In the genomic region with DNA sequence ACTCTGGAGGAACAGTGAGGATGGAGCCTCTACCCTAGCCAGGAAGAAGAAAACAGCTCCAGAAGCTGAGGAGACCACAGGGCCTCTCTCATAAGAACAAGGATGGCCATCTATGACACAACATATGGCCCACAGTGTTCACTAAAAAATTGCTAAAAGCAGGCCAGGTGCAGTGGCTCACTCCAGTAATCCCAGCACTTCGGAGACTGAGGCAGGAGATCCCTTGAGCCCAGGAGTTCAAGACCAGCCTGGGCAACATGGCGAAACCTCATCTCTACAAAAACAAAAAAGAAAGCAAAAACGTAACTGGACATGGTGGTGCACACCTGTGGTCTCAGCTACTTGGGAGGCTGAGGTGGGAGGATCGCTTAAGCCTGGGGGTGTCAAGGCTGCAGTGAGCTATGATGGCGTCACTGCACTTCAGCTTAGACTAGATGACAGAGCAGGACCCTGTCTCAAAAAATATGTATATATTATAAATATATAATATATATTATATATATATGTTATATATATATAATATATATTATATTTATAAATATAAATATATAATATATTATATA, we compare ENCODE assay signal across 24 cellular contexts.
DNase-seq lines count a peak whose midpoint lies in the region; ATAC-seq and TF ChIP-seq lines count a peak whose summit lies in the region.
"Had no signal": no experiment of that assay in that cellular context is flagged by ENCODE, and none has a peak within 500 bp of the region (broad histone marks: within the 10 kb centered on the region; RNA-seq: fewer than 3 reads in every experiment).

No MANE protein-coding gene starts in this region.

- no peak overlapping the region for H3K27ac Mint-ChIP-seq in activated CD4-positive, alpha-beta T cell treated with anti-CD3 and anti-CD28 coated beads for 36 hours
- H3K27ac Mint-ChIP-seq: T-helper 2 cell treated with Interferon-gamma antibody and Interleukin-4, amounts not matched to agents 5 μg/mL and 100 μg/mL, for 36 hours had no signal

- peak overlapping the region in 4 of 11 experiments; percentile 14 to 54 (median 35); a peak in 6 of 22 replicates for H3K9ac ChIP-seq in BLaER1 treated with 17β-estradiol and CSF1 and Interleukin-3, amounts not matched to agents 10 nM and 100 nM

- intact Hi-C loops in activated CD4-positive, alpha-beta T cell treated with anti-CD3 and anti-CD28 coated beads for 36 hours (cut with DNase I, micrococcal nuclease), result no loop called here
- intact Hi-C loops in posterior vena cava (cut with DNase I), result no loop called here
- intact Hi-C loops in left lung (cut with DNase I), result no loop called here

- no peak overlapping the region for H3K4me3 ChIP-seq in BLaER1 treated with 17β-estradiol and CSF1 and Interleukin-3, amounts not matched to agents 10 nM and 100 nM
- H3K4me3 ChIP-seq in SJCRH30 (no peak overlapping the region), left lung (no peak overlapping the region)
- H3K4me3 ChIP-seq: A549, esophagus squamous epithelium, psoas muscle, upper lobe of left lung had no signal

- ATAC-seq in activated CD4-positive, alpha-beta T cell treated with anti-CD3 and anti-CD28 coated beads for 36 hours, result peak; percentile 45
- ATAC-seq in left lung (no peak), esophagus mucosa (no peak)
- ATAC-seq: left cardiac atrium, psoas muscle, Right ventricle myocardium inferior had no signal

- no peak overlapping the region for H3K4me3 Mint-ChIP-seq in activated CD4-positive, alpha-beta T cell treated with anti-CD3 and anti-CD28 coated beads for 36 hours
- H3K4me3 Mint-ChIP-seq: T-helper 2 cell treated with Interferon-gamma antibody and Interleukin-4, amounts not matched to agents 5 μg/mL and 100 μg/mL, for 36 hours had no signal

- POLR2A ChIA-PET in activated CD4-positive, alpha-beta T cell treated with anti-CD3 and anti-CD28 coated beads for 36 hours (lab: Charles Lee), result no interaction called here

- H3K27me3 Mint-ChIP-seq in activated CD4-positive, alpha-beta T cell treated with anti-CD3 and anti-CD28 coated beads for 36 hours, result no peaks in the 10 kb centered on the region

- peaks cover 32 to 42% (median 40%) of the 10 kb centered on the region in 10 experiments for H3K4me1 ChIP-seq in BLaER1 treated with 17β-estradiol and CSF1 and Interleukin-3, amounts not matched to agents 10 nM and 100 nM
- H3K4me1 ChIP-seq in SJCRH30, result peaks cover 48% of the 10 kb centered on the region
- H3K4me1 ChIP-seq in left lung, result no peaks in the 10 kb centered on the region

- H3K27me3 ChIP-seq in BLaER1 treated with 17β-estradiol and CSF1 and Interleukin-3, amounts not matched to agents 10 nM and 100 nM, result no peaks in the 10 kb centered on the region
- H3K27me3 ChIP-seq in SJCRH30 (no peaks in the 10 kb centered on the region), left lung (no peaks in the 10 kb centered on the region)
- H3K27me3 ChIP-seq: esophagus squamous epithelium, upper lobe of left lung had no signal

- DNase-seq in activated CD4-positive, alpha-beta T cell treated with anti-CD3 and anti-CD28 coated beads for 36 hours, result no peak
- no peak for DNase-seq in activated CD4-positive, alpha-beta T cell treated with anti-CD3 and anti-CD28 coated beads for 4 hours
- DNase-seq in SJCRH30 (no peak), posterior vena cava (ENCODE audit: low spot score) (peak; percentile 25), left lung (no peak)
- DNase-seq in stimulated activated CD4-positive, alpha-beta T cell treated with anti-CD3 and anti-CD28 coated beads, Interleukin-4, amount 100 ng/mL, for 1 hour, result no peak
- DNase-seq: activated CD4-positive, alpha-beta T cell treated with anti-CD3 and anti-CD28 coated beads for 48 hours; activated gamma-delta T cell treated with Interleukin-2 at 50 U/mL for 16 hours; AML-193; central memory CD4-positive, alpha-beta T cell; esophagus squamous epithelium; foreskin melanocyte; mesendoderm; NCI-H1105 treated with DMSO at 0.1 percent for 48 hours; NCI-H2029; NCI-H345; psoas muscle; upper lobe of left lung had no signal

- H3K4me2 ChIP-seq in BLaER1 treated with 17β-estradiol and CSF1 and Interleukin-3, amounts not matched to agents 10 nM and 100 nM, result peak overlapping the region; percentile 3 to 75 (median 67); a peak in 19 of 22 replicates
- H3K4me2 ChIP-seq: A549 had no signal

- peaks cover 17% of the 10 kb centered on the region for H3K4me1 Mint-ChIP-seq in activated CD4-positive, alpha-beta T cell treated with anti-CD3 and anti-CD28 coated beads for 36 hours

- H3K36me3 Mint-ChIP-seq in activated CD4-positive, alpha-beta T cell treated with anti-CD3 and anti-CD28 coated beads for 36 hours (ENCODE audit: low read depth), result no peaks in the 10 kb centered on the region

- H3K9me3 ChIP-seq in BLaER1 treated with 17β-estradiol and CSF1 and Interleukin-3, amounts not matched to agents 10 nM and 100 nM (replicated peaks in 1 of 11), result peaks cover 5 to 21% (median 10%) of the 10 kb centered on the region in 11 experiments; a peak in 14 of 22 replicates
- H3K9me3 ChIP-seq in SJCRH30 (replicated peaks), result no peaks in the 10 kb centered on the region
- no peaks in the 10 kb centered on the region for H3K9me3 ChIP-seq in left lung
- H3K9me3 ChIP-seq: esophagus squamous epithelium, psoas muscle, upper lobe of left lung had no signal

- peaks cover 5% of the 10 kb centered on the region for H3K9me3 Mint-ChIP-seq in activated CD4-positive, alpha-beta T cell treated with anti-CD3 and anti-CD28 coated beads for 36 hours (ENCODE audit: low read depth)

- H3K36me3 ChIP-seq in BLaER1 treated with 17β-estradiol and CSF1 and Interleukin-3, amounts not matched to agents 10 nM and 100 nM, result no peaks in the 10 kb centered on the region
- H3K36me3 ChIP-seq in SJCRH30 (no peaks in the 10 kb centered on the region), left lung (no peaks in the 10 kb centered on the region)
- H3K36me3 ChIP-seq: esophagus squamous epithelium, upper lobe of left lung had no signal

- H4K20me1 ChIP-seq in BLaER1 treated with 17β-estradiol and CSF1 and Interleukin-3, amounts not matched to agents 10 nM and 100 nM, result no peaks in the 10 kb centered on the region

- CTCF ChIA-PET in activated CD4-positive, alpha-beta T cell treated with anti-CD3 and anti-CD28 coated beads for 36 hours (lab: Charles Lee), result interaction anchor here (0.5 to 1.0 kb wide), 3 partner anchors 9 to 79 kb away, joined by 3 to 4 read pairs (median 4); no protein-coding TSS in a partner anchor

- TF ChIP-seq CTCF in left lung (IDR thresholded peaks at IDR 0.05), result no peak

- peak overlapping the region in 7 of 11 experiments; percentile 6 to 68 (median 56); a peak in 9 of 22 replicates for H3K27ac ChIP-seq in BLaER1 treated with 17β-estradiol and CSF1 and Interleukin-3, amounts not matched to agents 10 nM and 100 nM
- H3K27ac ChIP-seq in SJCRH30 (peak overlapping the region; percentile 88; the same call in 1 of the 2 replicates), left lung (no peak overlapping the region)
- H3K27ac ChIP-seq: esophagus squamous epithelium, psoas muscle, upper lobe of left lung had no signal

Comparison
In these comparisons a context has a peak if more than half of its experiments do, and no peak if none do; other contexts are left out.
1. H3K27ac ChIP-seq: peak in BLaER1 treated with 17β-estradiol and CSF1 and Interleukin-3, amounts not matched to agents 10 nM and 100 nM (7 of 11) and SJCRH30 (single experiment); none in left lung (0 of 2).